In genomic region chr16:78377312-78377711, GRCh38 we compare ENCODE assay signal across 19 cellular contexts.
"Had no signal": no experiment of that assay in that cellular context is flagged by ENCODE, and none has a peak within 500 bp of the region (broad histone marks: within the 10 kb centered on the region; RNA-seq: fewer than 3 reads in every experiment).

No MANE protein-coding gene starts in this region.

- H3K27ac ChIP-seq: neural progenitor cell, neutrophil, ovary, pancreas, parathyroid adenoma, prostate gland, psoas muscle, right atrium auricular region, right lobe of liver, skin epidermis, spleen had no signal

- H3K9ac ChIP-seq: neural progenitor cell, parathyroid adenoma had no signal

- FAIRE-seq: pancreas, small intestine had no signal

- ATAC-seq: naive thymus-derived CD4-positive, alpha-beta T cell; naive thymus-derived CD8-positive, alpha-beta T cell; natural killer cell; natural killer cell treated with Interleukin-12 subunit alpha and Interleukin-12 subunit beta and Interleukin-15 and Interleukin-18, amount 100 ng/mL, for 72 hours; pancreas; right lobe of liver; sciatic nerve had no signal

- H3K4me2 ChIP-seq: neural progenitor cell, smooth muscle cell had no signal

- H2AFZ ChIP-seq: neural progenitor cell, parathyroid adenoma had no signal

- H3K36me3 ChIP-seq: neural progenitor cell, neutrophil, ovary, pancreas, prostate gland, right atrium auricular region, right lobe of liver, sigmoid colon, spleen had no signal

- H3K4me3 ChIP-seq: neural progenitor cell, ovary, pancreas, prostate gland, psoas muscle, right atrium auricular region, right lobe of liver, sigmoid colon, skin epidermis, smooth muscle cell, spleen had no signal

- H3K79me2 ChIP-seq: parathyroid adenoma had no signal

- H3K27me3 ChIP-seq: neural progenitor cell, neutrophil, ovary, pancreas, right atrium auricular region, right lobe of liver, sigmoid colon, spleen had no signal

- H3K9me3 ChIP-seq: neutrophil, ovary, pancreas, prostate gland, psoas muscle, right lobe of liver, sigmoid colon had no signal
